In genomic region chr9:116860509-116861120, GRCh38 we compare ENCODE assay signal across 9 cellular contexts.
DNase-seq lines count a peak whose midpoint lies in the region; ATAC-seq, FAIRE-seq and TF ChIP-seq lines count a peak whose summit lies in the region.
"Had no signal": no experiment of that assay in that cellular context is flagged by ENCODE, and none has a peak within 500 bp of the region (broad histone marks: within the 10 kb centered on the region; RNA-seq: fewer than 3 reads in every experiment).

No MANE protein-coding gene starts in this region.

- H3K9me3 Mint-ChIP-seq in MCF 10A (ENCODE audit: unreplicated experiment): no peaks in the 10 kb centered on the region
- H3K9me3 Mint-ChIP-seq: T-helper 1 cell treated with Interleukin-12 subunit alpha and Interleukin-12 subunit beta and Interleukin-4 antibody, amounts not matched to agents 30 μg/mL and 1 μg/mL, for 36 hours had no signal

- TF ChIP-seq POLR2A in GM12892 (IDR thresholded peaks at IDR 0.05; ENCODE audit: low read depth, low read length): no peak

- BruUV-seq in MCF 10A (replicated peaks; lab: Mats Ljungman, UMichigan): no TSS peak

- H3K36me3 Mint-ChIP-seq in MCF 10A (ENCODE audit: insufficient read depth, unreplicated experiment): peaks cover 4% of the 10 kb centered on the region

- TF ChIP-seq CTCF in C4-2B (conservative IDR thresholded peaks at IDR 0.05) (peak; percentile 84), MCF 10A (IDR thresholded peaks at IDR 0.05; ENCODE audit: unreplicated experiment) (peak; percentile 80)

- ATAC-seq in HG03175 (IDR thresholded peaks at IDR 0.05; ENCODE audit: unreplicated experiment): peak; percentile 75

- no peaks in the 10 kb centered on the region for H3K27me3 Mint-ChIP-seq in MCF 10A (ENCODE audit: insufficient read depth, unreplicated experiment)

- peaks cover 26% of the 10 kb centered on the region for H3K4me1 Mint-ChIP-seq in MCF 10A (ENCODE audit: insufficient read depth, unreplicated experiment)

- H3K4me3 Mint-ChIP-seq in MCF 10A (ENCODE audit: unreplicated experiment): no peak overlapping the region
- H3K4me3 Mint-ChIP-seq: T-helper 1 cell treated with Interleukin-12 subunit alpha and Interleukin-12 subunit beta and Interleukin-4 antibody, amounts not matched to agents 30 μg/mL and 1 μg/mL, for 36 hours had no signal

- DNase-seq in GM12892 (ENCODE audit: insufficient read length): peak; percentile 19
- DNase-seq in NCI-H82 (lab: John Stamatoyannopoulos, UW): peak; percentile 90
- peak; percentile 86 for DNase-seq in MCF 10A (ENCODE audit: unreplicated experiment)
- DNase-seq in islet precursor cell: peak; percentile 91
- DNase-seq in stimulated activated CD8-positive, alpha-beta memory T cell treated with anti-CD3 and anti-CD28 coated beads, Interleukin-7, amount 100 ng/mL, for 24 hours (ENCODE audit: low read depth): peak; percentile 1
- no peak for DNase-seq in NOMO-1 treated with DMSO at 0.1 percent for 48 hours (lab: John Stamatoyannopoulos, UW; ENCODE audit: unreplicated experiment)

- peak overlapping the region; percentile 85 for H3K27ac Mint-ChIP-seq in MCF 10A (ENCODE audit: low read depth, unreplicated experiment)
- H3K27ac Mint-ChIP-seq: T-helper 1 cell treated with Interleukin-12 subunit alpha and Interleukin-12 subunit beta and Interleukin-4 antibody, amounts not matched to agents 30 μg/mL and 1 μg/mL, for 36 hours had no signal

- no peak overlapping the region for H3K27ac ChIP-seq in C4-2B

- peak; percentile 88 for FAIRE-seq in GM12892 (lab: Jason Lieb, UNC)

- CTCF ChIA-PET in MCF 10A (lab: Yijun Ruan, JAX): interaction anchor here (0.5 to 11.8 kb wide), 61 partner anchors 8 to 1261 kb away, joined by 3 to 483 read pairs (median 5); no protein-coding TSS in a partner anchor

- POLR2A ChIA-PET in MCF 10A (lab: Yijun Ruan, JAX): interaction anchor here (0.7 to 7.0 kb wide), 9 partner anchors 11 to 1341 kb away, joined by 3 to 47 read pairs (median 3); partner anchors contain the start of gene TRIM32

- intact Hi-C loops in MCF 10A (cut with micrococcal nuclease): loop anchor here (1.0 kb wide), 2 partner anchors 22 to 123 kb away; no protein-coding TSS in a partner anchor
